Comparison of ENCODE assay signal across 8 cellular contexts in genomic region chr15:73982251-73982962, GRCh38.
DNase-seq lines count a peak whose midpoint lies in the region; TF ChIP-seq lines count a peak whose summit lies in the region.

No MANE protein-coding gene starts in this region.

- no peaks in the 10 kb centered on the region for H3K27me3 ChIP-seq in Loucy (ENCODE audit: insufficient read depth, low read length, poor library complexity, severe bottlenecking)

- DNase-seq in EH (ENCODE audit: low read depth) (peak; percentile 94), amygdala (lab: John Stamatoyannopoulos, UW) (peak in 43 of 56 donors; percentile 9 to 72 (median 52)), iris pigment epithelial cell (ENCODE audit: low read depth) (peak; percentile 88), middle frontal gyrus (ENCODE audit: extremely low spot score, low spot score) (no peak), GM20000 (ENCODE audit: low spot score) (no peak), HuH-7 (ENCODE audit: low spot score) (no peak)
- DNase-seq in stimulated activated CD4-positive, alpha-beta T cell treated with anti-CD3 and anti-CD28 coated beads, Interleukin-4, amount 100 ng/mL, for 1 hour = peak; percentile 38

- no peaks in the 10 kb centered on the region for H3K79me2 ChIP-seq in Loucy (ENCODE audit: insufficient read depth, low read length)

- 0 out of 2 replicates have a peak, but pooled peaks cover 13% of the 10 kb centered on the region for H3F3A ChIP-seq in Loucy (ENCODE audit: low read depth)

- peak overlapping the region; percentile 76 for H3K9ac ChIP-seq in Loucy (ENCODE audit: low read depth, low read length, poor library complexity, severe bottlenecking)

- H3K9me2 ChIP-seq in Loucy (replicated peaks; ENCODE audit: low read depth, low read length) = no peaks in the 10 kb centered on the region

- no peak for TF ChIP-seq CTCF in Loucy (conservative IDR thresholded peaks at IDR 0.05; ENCODE audit: low read length)
- TF ChIP-seq CTCF in GM20000 (IDR thresholded peaks at IDR 0.05; ENCODE audit: extremely low read depth, missing control alignments) = no peak

- peak overlapping the region; percentile 56 for H3K4me3 ChIP-seq in Loucy (ENCODE audit: low read length, poor library complexity, severe bottlenecking)

- H3K4me1 ChIP-seq in Loucy (ENCODE audit: insufficient read depth, low read length, poor library complexity, severe bottlenecking) = peaks cover 77% of the 10 kb centered on the region

- H3K9me3 ChIP-seq in Loucy (ENCODE audit: insufficient read depth, low read depth, low read length) = no peaks in the 10 kb centered on the region

- peak overlapping the region; percentile 82 for H3K4me2 ChIP-seq in Loucy (ENCODE audit: low read depth, low read length, poor library complexity, severe bottlenecking)

- no peaks in the 10 kb centered on the region for H3K36me3 ChIP-seq in Loucy (ENCODE audit: insufficient read depth, low read length)

- peak overlapping the region; percentile 7; the same call in 1 of the 2 replicates for H2AFZ ChIP-seq in Loucy (ENCODE audit: low read length)

- H4K20me1 ChIP-seq in Loucy (ENCODE audit: insufficient read depth, low read length, poor library complexity, severe bottlenecking) = no peaks in the 10 kb centered on the region

Comparison
In these comparisons a context has a peak if more than half of its experiments do, and no peak if none do; other contexts are left out.
1. DNase-seq: peak in EH (single experiment), amygdala (43 of 56), iris pigment epithelial cell (single experiment) and stimulated activated CD4-positive, alpha-beta T cell treated with anti-CD3 and anti-CD28 coated beads, Interleukin-4, amount 100 ng/mL, for 1 hour (single experiment); none in middle frontal gyrus (single experiment), GM20000 (single experiment) and HuH-7 (single experiment).